Comparison of ENCODE assay signal across 10 cellular contexts in genomic region chr11:85835263-85835662, GRCh38. TPM values are rescaled to one million over a fixed set of nuclear protein-coding genes. Genes with fewer than 3 reads are reported as not detected.
"Had no signal": no experiment of that assay in that cellular context is flagged by ENCODE, and none has a peak within 500 bp of the region (broad histone marks: within the 10 kb centered on the region; RNA-seq: fewer than 3 reads in every experiment).

No MANE protein-coding gene starts in this region.

- H3K4me1 ChIP-seq: HAP-1 had no signal

- H3K9ac ChIP-seq: GM23248 had no signal

- H3K4me3 ChIP-seq: GM23248, GM23338, HAP-1 had no signal

- H3K4me3 Mint-ChIP-seq: GM23338, H9, HFFc6 had no signal

- H3K4me2 ChIP-seq: GM23338 had no signal

- H2AFZ ChIP-seq: GM23248, GM23338 had no signal

- ATAC-seq: GM23338 had no signal

- H3K27ac ChIP-seq: GM23248 had no signal

- H3K27ac Mint-ChIP-seq: GM23338, H9, HFFc6 had no signal

- DNase-seq: GM23248, GOT3, H7, H9, HCEC 1CT, HFFc6 had no signal

- H3K36me3 ChIP-seq: HAP-1 had no signal

- H3K9me3 Mint-ChIP-seq: GM23338 had no signal

RNA-seq across cellular contexts. Expression of gene CCDC83, which starts 19.9 kb away (rescaled TPM):
- total RNA-seq: GM23248, GM23338, H1, H4, H7, H9, HFFc6 had no signal
- polyA plus RNA-seq: GM23248, GM23338, H1 had no signal
